1 cellular context compared by ENCODE assay signal in genomic region chr20:44576297-44576696, GRCh38.
TF ChIP-seq lines count a peak whose summit lies in the region.

No MANE protein-coding gene starts in this region.

TF ChIP-seq in A549, 52 proteins besides CTCF, POLR2A, EP300 and RAD21 (continued from another document):
- TF ChIP-seq E2F6 (IDR thresholded peaks at IDR 0.05; ENCODE audit: borderline replicate concordance, low read depth) (no peak), KDM5A (IDR thresholded peaks at IDR 0.05) (no peak), USF2 (IDR thresholded peaks at IDR 0.05) (no peak)
